33 cellular contexts compared by ENCODE assay signal in the genomic region with DNA sequence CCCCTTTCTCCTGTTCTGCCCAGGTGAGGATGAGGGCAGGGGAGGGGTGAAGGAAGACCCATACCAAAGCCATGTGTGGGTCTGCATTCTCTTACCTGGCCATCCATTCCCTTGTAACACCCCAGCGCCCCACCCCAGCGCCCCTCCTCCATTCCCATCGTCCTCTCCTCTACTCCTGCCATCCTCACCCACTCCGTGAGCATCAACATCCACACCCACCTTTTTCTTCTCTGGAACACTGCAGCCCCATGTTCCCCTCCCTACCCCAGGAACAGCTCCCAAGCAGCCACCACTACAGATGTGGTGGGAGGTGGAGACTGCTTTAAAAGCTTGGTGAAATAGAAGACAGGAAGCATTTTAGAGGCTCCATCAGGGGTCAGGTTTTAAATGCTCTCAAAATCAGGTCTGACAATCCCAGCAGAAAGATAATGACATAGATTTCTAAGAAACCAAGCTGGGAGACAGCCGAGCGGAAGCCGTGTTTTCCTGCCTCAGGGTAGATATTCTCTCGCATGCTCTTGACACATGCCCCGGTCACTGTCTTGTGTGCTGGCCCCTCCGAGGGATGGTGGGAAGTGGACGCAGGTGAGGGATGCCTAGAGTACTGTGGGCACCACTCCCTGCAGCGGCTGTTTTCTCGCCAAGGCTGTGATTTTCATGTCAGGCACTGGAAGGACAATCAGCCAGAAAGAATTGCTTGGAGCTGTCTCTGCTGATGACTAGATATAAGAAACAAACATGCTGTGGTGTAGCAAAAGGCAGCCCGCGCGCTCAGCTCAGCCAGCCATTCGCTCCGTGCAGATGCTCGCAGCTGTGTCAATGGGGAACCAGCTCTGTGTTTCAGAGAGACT. TPM values are rescaled to one million over a fixed set of nuclear protein-coding genes. Genes with fewer than 3 reads are reported as not detected.
DNase-seq lines count a peak whose midpoint lies in the region; ATAC-seq and TF ChIP-seq lines count a peak whose summit lies in the region.
"Had no signal": no experiment of that assay in that cellular context is flagged by ENCODE, and none has a peak within 500 bp of the region (broad histone marks: within the 10 kb centered on the region; RNA-seq: fewer than 3 reads in every experiment).

No MANE protein-coding gene starts in this region.

- intact Hi-C loops in heart right ventricle (cut with DNase I) = no loop called here

- WGBS in heart right ventricle, 2 donors = 74 to 76% methylated on average over 19 of the region's 19 CpGs

- no peak overlapping the region for H3K4me2 ChIP-seq in GM23338
- no peak overlapping the region for H3K4me2 ChIP-seq in parathyroid adenoma (ENCODE audit: low read length)

- no peaks in the 10 kb centered on the region for H3K27me3 Mint-ChIP-seq in GM23338 (ENCODE audit: insufficient read depth, low read depth, poor library complexity)
- peaks cover 50% of the 10 kb centered on the region for H3K27me3 Mint-ChIP-seq in stimulated activated memory B cell treated with anti-CD40 and anti-IgM and Interleukin-4, amounts not matched to agents 10 μg/mL and 1 μg/mL and 100 μg/mL, for 72 hours
- H3K27me3 Mint-ChIP-seq in natural killer cell treated with Interleukin-12 subunit alpha and Interleukin-12 subunit beta and Interleukin-15 and Interleukin-18, amount 100 ng/mL, for 72 hours = peaks cover 35 to 40% of the 10 kb centered on the region in 2 donors

- H3K9ac ChIP-seq in parathyroid adenoma = no peak overlapping the region

- H3K9me3 Mint-ChIP-seq in GM23338 = no peaks in the 10 kb centered on the region
- no peaks in the 10 kb centered on the region for H3K9me3 Mint-ChIP-seq in stimulated activated memory B cell treated with anti-CD40 and anti-IgM and Interleukin-4, amounts not matched to agents 10 μg/mL and 1 μg/mL and 100 μg/mL, for 72 hours
- H3K9me3 Mint-ChIP-seq in natural killer cell treated with Interleukin-12 subunit alpha and Interleukin-12 subunit beta and Interleukin-15 and Interleukin-18, amount 100 ng/mL, for 72 hours = no peaks in the 10 kb centered on the region
- H3K9me3 Mint-ChIP-seq: activated CD4-positive, alpha-beta memory T cell treated with anti-CD3 and anti-CD28 coated beads, Interleukin-2, amount 10 ng/mL, durations not matched to agents 7 days and 5 days; activated naive CD4-positive, alpha-beta T cell treated with anti-CD3 and anti-CD28 coated beads, Interleukin-2, amount 50 U/mL, for 24 hours; activated T-helper 17 cell treated with anti-CD3 and anti-CD28 coated beads, Interleukin-2, amount 50 U/mL, for 72 hours; IgD-negative memory B cell; stimulated activated naive CD8-positive, alpha-beta T cell treated with anti-CD3 and anti-CD28 coated beads, Interleukin-15, amount 100 ng/mL, for 72 hours had no signal

- no peak overlapping the region for H3K27ac ChIP-seq in GM23338 (ENCODE audit: low read depth)
- H3K27ac ChIP-seq in parathyroid adenoma = peak overlapping the region; percentile 68
- no peak overlapping the region for H3K27ac ChIP-seq in heart right ventricle
- H3K27ac ChIP-seq: cardiac muscle cell, prostate gland had no signal

- 0 out of 2 replicates have a peak overlapping the region, but pooled peaks have one; percentile 10 for H2AFZ ChIP-seq in GM23338
- H2AFZ ChIP-seq in parathyroid adenoma = peak overlapping the region; percentile 64

- no peak overlapping the region for H3K4me3 Mint-ChIP-seq in GM23338
- no peak overlapping the region for H3K4me3 Mint-ChIP-seq in stimulated activated memory B cell treated with anti-CD40 and anti-IgM and Interleukin-4, amounts not matched to agents 10 μg/mL and 1 μg/mL and 100 μg/mL, for 72 hours
- H3K4me3 Mint-ChIP-seq in natural killer cell treated with Interleukin-12 subunit alpha and Interleukin-12 subunit beta and Interleukin-15 and Interleukin-18, amount 100 ng/mL, for 72 hours = no peak overlapping the region
- H3K4me3 Mint-ChIP-seq: activated CD4-positive, alpha-beta memory T cell treated with anti-CD3 and anti-CD28 coated beads, Interleukin-2, amount 10 ng/mL, durations not matched to agents 7 days and 5 days; activated naive CD4-positive, alpha-beta T cell treated with anti-CD3 and anti-CD28 coated beads, Interleukin-2, amount 50 U/mL, for 24 hours; activated T-helper 17 cell treated with anti-CD3 and anti-CD28 coated beads, Interleukin-2, amount 50 U/mL, for 72 hours; IgD-negative memory B cell; immature natural killer cell; stimulated activated naive CD8-positive, alpha-beta T cell treated with anti-CD3 and anti-CD28 coated beads, Interleukin-15, amount 100 ng/mL, for 72 hours had no signal

- no peak overlapping the region for H3K27ac Mint-ChIP-seq in GM23338
- no peak overlapping the region for H3K27ac Mint-ChIP-seq in stimulated activated memory B cell treated with anti-CD40 and anti-IgM and Interleukin-4, amounts not matched to agents 10 μg/mL and 1 μg/mL and 100 μg/mL, for 72 hours
- H3K27ac Mint-ChIP-seq in natural killer cell treated with Interleukin-12 subunit alpha and Interleukin-12 subunit beta and Interleukin-15 and Interleukin-18, amount 100 ng/mL, for 72 hours = no peak overlapping the region
- H3K27ac Mint-ChIP-seq: activated CD4-positive, alpha-beta memory T cell treated with anti-CD3 and anti-CD28 coated beads, Interleukin-2, amount 10 ng/mL, durations not matched to agents 7 days and 5 days; activated naive CD4-positive, alpha-beta T cell treated with anti-CD3 and anti-CD28 coated beads, Interleukin-2, amount 50 U/mL, for 24 hours; activated T-helper 17 cell treated with anti-CD3 and anti-CD28 coated beads, Interleukin-2, amount 50 U/mL, for 72 hours; IgD-negative memory B cell; immature natural killer cell; stimulated activated naive CD8-positive, alpha-beta T cell treated with anti-CD3 and anti-CD28 coated beads, Interleukin-15, amount 100 ng/mL, for 72 hours had no signal

- H3K27me3 ChIP-seq in GM23338 (ENCODE audit: insufficient read depth) = no peaks in the 10 kb centered on the region
- H3K27me3 ChIP-seq in parathyroid adenoma (ENCODE audit: control insufficient read depth, insufficient read depth, low read length) = no peaks in the 10 kb centered on the region
- no peaks in the 10 kb centered on the region for H3K27me3 ChIP-seq in heart right ventricle

- H3K9me2 ChIP-seq in GM23338 (ENCODE audit: insufficient read depth) = no peaks in the 10 kb centered on the region

- no peaks in the 10 kb centered on the region for H3K36me3 Mint-ChIP-seq in GM23338 (ENCODE audit: low read depth)
- no peaks in the 10 kb centered on the region for H3K36me3 Mint-ChIP-seq in stimulated activated memory B cell treated with anti-CD40 and anti-IgM and Interleukin-4, amounts not matched to agents 10 μg/mL and 1 μg/mL and 100 μg/mL, for 72 hours
- H3K36me3 Mint-ChIP-seq in natural killer cell treated with Interleukin-12 subunit alpha and Interleukin-12 subunit beta and Interleukin-15 and Interleukin-18, amount 100 ng/mL, for 72 hours = no peaks in the 10 kb centered on the region
- H3K36me3 Mint-ChIP-seq: activated naive CD4-positive, alpha-beta T cell treated with anti-CD3 and anti-CD28 coated beads, Interleukin-2, amount 50 U/mL, for 24 hours; IgD-negative memory B cell; immature natural killer cell had no signal

- no peaks in the 10 kb centered on the region for H3K9me3 ChIP-seq in parathyroid adenoma (ENCODE audit: control insufficient read depth, low read length)
- H3K9me3 ChIP-seq in heart right ventricle = no peaks in the 10 kb centered on the region
- H3K9me3 ChIP-seq: prostate gland had no signal

- DNase-seq in GM23338 (ENCODE audit: low spot score) (no peak), NCI-H2227 treated with DMSO at 0.1 percent for 48 hours (lab: John Stamatoyannopoulos, UW) (peak; percentile 78), cerebellum (ENCODE audit: low spot score) (peak; percentile 8), heart right ventricle (no peak)
- DNase-seq in natural killer cell treated with Interleukin-12 subunit alpha and Interleukin-12 subunit beta and Interleukin-15 and Interleukin-18, amount 100 ng/mL, for 72 hours (ENCODE audit: low spot score) = no peak
- no peak for DNase-seq in effector CD8-positive, alpha-beta T cell (lab: John Stamatoyannopoulos, UW)
- DNase-seq: activated CD4-positive, alpha-beta memory T cell treated with anti-CD3 and anti-CD28 coated beads, Interleukin-2, amount 10 ng/mL, durations not matched to agents 7 days and 5 days; activated CD8-positive, alpha-beta memory T cell treated with anti-CD3 and anti-CD28 coated beads, Interleukin-2, amount 50 U/mL, for 48 hours; amygdala; cortex of kidney; H7; immature natural killer cell; mesendoderm; NCI-H1105 treated with DMSO at 0.1 percent for 48 hours; NCI-H2081 treated with DMSO at 0.1 percent for 48 hours; NK-92 treated with Interleukin-12 subunit alpha and Interleukin-12 subunit beta, amount 100 ng/mL, for 24 hours; SHP77 treated with DMSO at 0.1 percent for 48 hours; stimulated activated naive CD8-positive, alpha-beta T cell treated with anti-CD3 and anti-CD28 coated beads, Interleukin-15, amount 100 ng/mL, for 72 hours had no signal

- TF ChIP-seq CTCF in GM23338 (conservative IDR thresholded peaks at IDR 0.05; ENCODE audit: low read depth in 2 of 2) (no peak), parathyroid adenoma (IDR thresholded peaks at IDR 0.05) (no peak), heart right ventricle (IDR thresholded peaks at IDR 0.05) (no peak)

- H3K36me3 ChIP-seq in GM23338 (ENCODE audit: insufficient read depth) = no peaks in the 10 kb centered on the region
- H3K36me3 ChIP-seq in parathyroid adenoma (ENCODE audit: control insufficient read depth, insufficient read depth, low read length) = no peaks in the 10 kb centered on the region
- no peaks in the 10 kb centered on the region for H3K36me3 ChIP-seq in heart right ventricle
- H3K36me3 ChIP-seq: cardiac muscle cell, prostate gland had no signal

- no peaks in the 10 kb centered on the region for H3K4me1 ChIP-seq in GM23338 (ENCODE audit: insufficient read depth)
- peaks cover 15% of the 10 kb centered on the region for H3K4me1 ChIP-seq in parathyroid adenoma
- H3K4me1 ChIP-seq in heart right ventricle = peaks cover 0 to 7% (median 0%) of the 10 kb centered on the region in 9 donors
- H3K4me1 ChIP-seq: prostate gland had no signal

- peaks cover 11% of the 10 kb centered on the region; the same call in 2 of the 3 replicates for H3K4me1 Mint-ChIP-seq in GM23338
- H3K4me1 Mint-ChIP-seq in stimulated activated memory B cell treated with anti-CD40 and anti-IgM and Interleukin-4, amounts not matched to agents 10 μg/mL and 1 μg/mL and 100 μg/mL, for 72 hours = no peaks in the 10 kb centered on the region
- H3K4me1 Mint-ChIP-seq in natural killer cell treated with Interleukin-12 subunit alpha and Interleukin-12 subunit beta and Interleukin-15 and Interleukin-18, amount 100 ng/mL, for 72 hours (ENCODE audit: low read depth in 2 of 2) = no peaks in the 10 kb centered on the region
- H3K4me1 Mint-ChIP-seq: activated naive CD4-positive, alpha-beta T cell treated with anti-CD3 and anti-CD28 coated beads, Interleukin-2, amount 50 U/mL, for 24 hours; activated T-helper 17 cell treated with anti-CD3 and anti-CD28 coated beads, Interleukin-2, amount 50 U/mL, for 72 hours; immature natural killer cell; stimulated activated naive CD8-positive, alpha-beta T cell treated with anti-CD3 and anti-CD28 coated beads, Interleukin-15, amount 100 ng/mL, for 72 hours had no signal

- ATAC-seq in GM23338 (no peak), heart right ventricle (no peak)
- no peak for ATAC-seq in stimulated activated memory B cell treated with anti-CD40 and anti-IgM and Interleukin-4, amounts not matched to agents 10 μg/mL and 1 μg/mL and 100 μg/mL, for 72 hours
- ATAC-seq in natural killer cell treated with Interleukin-12 subunit alpha and Interleukin-12 subunit beta and Interleukin-15 and Interleukin-18, amount 100 ng/mL, for 72 hours = no peak
- ATAC-seq: activated CD4-positive, CD25-positive, alpha-beta regulatory T cell treated with anti-CD3 and anti-CD28 coated beads, Interleukin-2, amount 50 U/mL, for 24 hours; activated T-helper 17 cell treated with anti-CD3 and anti-CD28 coated beads, Interleukin-2, amount 50 U/mL, for 72 hours; left lobe of liver; stimulated activated naive CD8-positive, alpha-beta T cell treated with anti-CD3 and anti-CD28 coated beads, Interleukin-15, amount 100 ng/mL, for 72 hours had no signal

- H3K79me2 ChIP-seq in GM23338 (replicated peaks; ENCODE audit: insufficient read depth) = no peaks in the 10 kb centered on the region
- H3K79me2 ChIP-seq in parathyroid adenoma = no peaks in the 10 kb centered on the region

- no peaks in the 10 kb centered on the region for H4K20me1 ChIP-seq in GM23338 (replicated peaks; ENCODE audit: insufficient read depth)

- H3F3A ChIP-seq in GM23338 (replicated peaks; ENCODE audit: low read depth) = no peaks in the 10 kb centered on the region

- no peak overlapping the region for H3K4me3 ChIP-seq in GM23338
- H3K4me3 ChIP-seq in parathyroid adenoma (ENCODE audit: low read depth, low read length) = no peak overlapping the region
- H3K4me3 ChIP-seq in heart right ventricle = no peak overlapping the region
- H3K4me3 ChIP-seq: cardiac muscle cell, prostate gland had no signal

RNA-seq across cellular contexts. Expression of a gene that starts 9.8 kb away (rescaled TPM):
- total RNA-seq in GM23338 (2014; rRNA removed; shearing (Covaris generic)) = 0.97 and 1.7 TPM in 2 replicates
- polyA plus RNA-seq in GM23338 (2016; fragmentation: Nextera tagmentation; extraction: Ambion mirVana) = 2.0 and 2.2 TPM in 2 replicates
- 0.27 TPM for total RNA-seq in cerebellum
- under 1 TPM in 1 of 2 donors, not detected in 1; 0.14 TPM for total RNA-seq in natural killer cell treated with Interleukin-12 subunit alpha and Interleukin-12 subunit beta and Interleukin-15 and Interleukin-18, amount 100 ng/mL, for 72 hours
- 10 to 100 TPM in 1 of 10 donors, 1 to 10 TPM in 9; 3.2 to 22.1 (median 5.5) TPM for total RNA-seq in heart right ventricle
- polyA plus RNA-seq in heart right ventricle = 10 to 100 TPM in 1 of 2 donors, 1 to 10 TPM in 1; 6.1 to 10.2 TPM
- total RNA-seq: A673, G401, MCF 10A, NCI-H460 had no signal
- polyA plus RNA-seq: cardiac muscle cell, IgD-negative memory B cell, immature natural killer cell had no signal

RNA-seq across cellular contexts. Expression of a gene that starts 16.5 kb away (rescaled TPM):
- not detected in 2 replicates for total RNA-seq in GM23338 (2014; rRNA removed; shearing (Covaris generic))
- polyA plus RNA-seq in GM23338 (2016; fragmentation: Nextera tagmentation; extraction: Ambion mirVana) (not detected in 2 replicates), heart right ventricle (not detected)
- total RNA-seq in cerebellum (1.3 TPM), heart right ventricle (not detected)
- total RNA-seq in natural killer cell treated with Interleukin-12 subunit alpha and Interleukin-12 subunit beta and Interleukin-15 and Interleukin-18, amount 100 ng/mL, for 72 hours = not detected
- total RNA-seq: A673; activated CD4-positive, alpha-beta memory T cell treated with anti-CD3 and anti-CD28 coated beads, Interleukin-2, amount 10 ng/mL, durations not matched to agents 7 days and 5 days; activated T-helper 17 cell treated with anti-CD3 and anti-CD28 coated beads, Interleukin-2, amount 50 U/mL, for 72 hours; cardiac muscle cell; G401; H7; left lobe of liver; MCF 10A; myocyte; NCI-H460; prostate gland had no signal
- polyA plus RNA-seq: BJ, cardiac muscle cell, IgD-negative memory B cell, immature natural killer cell had no signal

Comparison
In these comparisons a context has a peak if more than half of its experiments do, and no peak if none do; other contexts are left out.
1. DNase-seq: peak in NCI-H2227 treated with DMSO at 0.1 percent for 48 hours (single experiment) and cerebellum (single experiment); none in GM23338 (single experiment), natural killer cell treated with Interleukin-12 subunit alpha and Interleukin-12 subunit beta and Interleukin-15 and Interleukin-18, amount 100 ng/mL, for 72 hours (single experiment), effector CD8-positive, alpha-beta T cell (single experiment) and heart right ventricle (0 of 2).